ENCODE assay signal across 9 cellular contexts in genomic region chr1:109457819-109458218, GRCh38. TPM values are rescaled to one million over a fixed set of nuclear protein-coding genes. Genes with fewer than 3 reads are reported as not detected.
"Had no signal": no experiment of that assay in that cellular context is flagged by ENCODE, and none has a peak within 500 bp of the region (broad histone marks: within the 10 kb centered on the region; RNA-seq: fewer than 3 reads in every experiment).

No MANE protein-coding gene starts in this region.

- DNase-seq: GDM1, GF-D8 had no signal

- FAIRE-seq: G401.6, GM12878, GM12891, GM12892, GM18507, GM19239 had no signal

- ATAC-seq: GM12878 had no signal

- H3K4me3 ChIP-seq: GM12878 had no signal

RNA-seq across cellular contexts. Expression of gene SYPL2, which starts 8.5 kb away (rescaled TPM):
- total RNA-seq: G401 had no signal
